35 cellular contexts compared by ENCODE assay signal in genomic region chr19:17455308-17455707, GRCh38. TPM values are rescaled to one million over a fixed set of nuclear protein-coding genes. Genes with fewer than 3 reads are reported as not detected.
"Had no signal": no experiment of that assay in that cellular context is flagged by ENCODE, and none has a peak within 500 bp of the region (broad histone marks: within the 10 kb centered on the region; RNA-seq: fewer than 3 reads in every experiment).

No MANE protein-coding gene starts in this region.

- H3K4me3 Mint-ChIP-seq: activated CD4-positive, alpha-beta T cell treated with anti-CD3 and anti-CD28 coated beads, Interleukin-2, amount 10 ng/mL, durations not matched to agents 7 days and 5 days; activated CD8-positive, alpha-beta T cell treated with anti-CD3 and anti-CD28 coated beads, Interleukin-2, amount 10 ng/mL, durations not matched to agents 7 days and 5 days; activated naive CD4-positive, alpha-beta T cell treated with anti-CD3 and anti-CD28 coated beads for 36 hours; activated T-cell treated with anti-CD3 and anti-CD28 coated beads, Interleukin-2, amount 50 U/mL, for 4 hours; activated T-helper 1 cell treated with anti-CD3 and anti-CD28 coated beads, Interleukin-12 subunit alpha, Interleukin-12 subunit beta, Interleukin-2, Interleukin-4 antibody, amounts not matched to agents 30 ng/mL and 10 ng/mL and 1 ng/mL, durations not matched to agents 14 hours and 24 hours and 36 hours; T-cell; T-helper 17 cell had no signal

- H3K9me3 Mint-ChIP-seq: activated T-cell treated with anti-CD3 and anti-CD28 coated beads, Interleukin-2, amount 50 U/mL, for 4 hours; activated T-helper 1 cell treated with anti-CD3 and anti-CD28 coated beads, Interleukin-12 subunit alpha, Interleukin-12 subunit beta, Interleukin-2, Interleukin-4 antibody, amounts not matched to agents 30 ng/mL and 10 ng/mL and 1 ng/mL, durations not matched to agents 14 hours and 24 hours and 36 hours; T-cell had no signal

- ATAC-seq: activated CD8-positive, alpha-beta T cell treated with anti-CD3 and anti-CD28 coated beads, Interleukin-2, amount 10 ng/mL, durations not matched to agents 7 days and 5 days; activated naive CD4-positive, alpha-beta T cell treated with anti-CD3 and anti-CD28 coated beads, Interleukin-2, amount 50 U/mL, for 72 hours; Right ventricle myocardium inferior; T-cell; T-helper 17 cell had no signal

- H3K36me3 ChIP-seq: adrenal gland, MG63, Peyer's patch had no signal

- H3K9me3 ChIP-seq: adrenal gland, body of pancreas, MG63, Peyer's patch had no signal

- H3K4me3 ChIP-seq: adrenal gland, body of pancreas, MG63, Peyer's patch had no signal

- FAIRE-seq: astrocyte, bronchial epithelial cell had no signal

- H3K27ac ChIP-seq: adrenal gland, body of pancreas, Peyer's patch had no signal

- DNase-seq: activated CD4-positive, alpha-beta T cell treated with anti-CD3 and anti-CD28 coated beads, Interleukin-2, amount 10 ng/mL, durations not matched to agents 7 days and 5 days; activated CD4-positive, alpha-beta T cell treated with anti-CD3 and anti-CD28 coated beads, Interleukin-2, amount 50 U/mL, for 48 hours; activated CD8-positive, alpha-beta memory T cell treated with anti-CD3 and anti-CD28 coated beads, Interleukin-2, amount 50 U/mL, for 4 hours; activated CD8-positive, alpha-beta T cell treated with anti-CD3 and anti-CD28 coated beads, Interleukin-2, amount 10 ng/mL, durations not matched to agents 7 days and 5 days; activated gamma-delta T cell treated with Interleukin-2 at 50 U/mL for 16 hours; activated naive CD4-positive, alpha-beta T cell treated with anti-CD3 and anti-CD28 coated beads for 36 hours; activated T-cell treated with anti-CD3 and anti-CD28 coated beads for 4 hours; activated T-cell treated with anti-CD3 and anti-CD28 coated beads, Interleukin-2, amount 50 U/mL, for 4 hours; Karpas-422; MG63; NCI-H1048; NCI-H1105 treated with DMSO at 0.1 percent for 48 hours; NCI-H1436; NCI-H1694; NCI-H1930; NCI-H2081 treated with DMSO at 0.1 percent for 48 hours; NCI-H226; NCI-H446 treated with DMSO at 0.1 percent for 48 hours; NCI-H524 treated with DMSO at 0.1 percent for 48 hours; PC-3; Peyer's patch; RPMI8226; SIG-M5; T-cell; T-helper 17 cell; T1000 had no signal

- H3K36me3 Mint-ChIP-seq: activated naive CD4-positive, alpha-beta T cell treated with anti-CD3 and anti-CD28 coated beads, Interleukin-2, amount 50 U/mL, for 72 hours; T-cell had no signal

- H3K4me1 ChIP-seq: Peyer's patch had no signal

- H3K27ac Mint-ChIP-seq: activated CD4-positive, alpha-beta T cell treated with anti-CD3 and anti-CD28 coated beads, Interleukin-2, amount 10 ng/mL, durations not matched to agents 7 days and 5 days; activated CD8-positive, alpha-beta T cell treated with anti-CD3 and anti-CD28 coated beads, Interleukin-2, amount 10 ng/mL, durations not matched to agents 7 days and 5 days; activated naive CD4-positive, alpha-beta T cell treated with anti-CD3 and anti-CD28 coated beads for 36 hours; activated naive CD4-positive, alpha-beta T cell treated with anti-CD3 and anti-CD28 coated beads, Interleukin-2, amount 50 U/mL, for 72 hours; activated T-helper 1 cell treated with anti-CD3 and anti-CD28 coated beads, Interleukin-12 subunit alpha, Interleukin-12 subunit beta, Interleukin-2, Interleukin-4 antibody, amounts not matched to agents 30 ng/mL and 10 ng/mL and 1 ng/mL, durations not matched to agents 14 hours and 24 hours and 36 hours; T-cell; T-helper 17 cell had no signal

RNA-seq across cellular contexts. Expression of gene NXNL1, which starts 5.4 kb away (rescaled TPM):
- total RNA-seq: activated CD4-positive, alpha-beta T cell treated with anti-CD3 and anti-CD28 coated beads, Interleukin-2, amount 10 ng/mL, durations not matched to agents 7 days and 5 days; activated CD8-positive, alpha-beta T cell treated with anti-CD3 and anti-CD28 coated beads, Interleukin-2, amount 10 ng/mL, durations not matched to agents 7 days and 5 days; activated naive CD4-positive, alpha-beta T cell treated with anti-CD3 and anti-CD28 coated beads for 36 hours; activated naive CD4-positive, alpha-beta T cell treated with anti-CD3 and anti-CD28 coated beads, Interleukin-2, amount 50 U/mL, for 72 hours; activated T-cell treated with anti-CD3 and anti-CD28 coated beads, Interleukin-2, amount 50 U/mL, for 4 hours; activated T-helper 1 cell treated with anti-CD3 and anti-CD28 coated beads, Interleukin-12 subunit alpha, Interleukin-12 subunit beta, Interleukin-2, Interleukin-4 antibody, amounts not matched to agents 30 ng/mL and 10 ng/mL and 1 ng/mL, durations not matched to agents 14 hours and 24 hours and 36 hours; astrocyte; body of pancreas; bronchial epithelial cell; cerebellum; PC-3; Peyer's patch; Right ventricle myocardium inferior; SK-MEL-5; T-cell; T-helper 17 cell had no signal

RNA-seq across cellular contexts. Expression of gene TMEM221, which starts 6.8 kb away (rescaled TPM):
- total RNA-seq: activated CD4-positive, alpha-beta T cell treated with anti-CD3 and anti-CD28 coated beads, Interleukin-2, amount 10 ng/mL, durations not matched to agents 7 days and 5 days; activated CD8-positive, alpha-beta T cell treated with anti-CD3 and anti-CD28 coated beads, Interleukin-2, amount 10 ng/mL, durations not matched to agents 7 days and 5 days; activated naive CD4-positive, alpha-beta T cell treated with anti-CD3 and anti-CD28 coated beads for 36 hours; activated naive CD4-positive, alpha-beta T cell treated with anti-CD3 and anti-CD28 coated beads, Interleukin-2, amount 50 U/mL, for 72 hours; activated T-cell treated with anti-CD3 and anti-CD28 coated beads, Interleukin-2, amount 50 U/mL, for 4 hours; activated T-helper 1 cell treated with anti-CD3 and anti-CD28 coated beads, Interleukin-12 subunit alpha, Interleukin-12 subunit beta, Interleukin-2, Interleukin-4 antibody, amounts not matched to agents 30 ng/mL and 10 ng/mL and 1 ng/mL, durations not matched to agents 14 hours and 24 hours and 36 hours; bronchial epithelial cell; Peyer's patch; Right ventricle myocardium inferior; T-cell; T-helper 17 cell had no signal
